Comparison of ENCODE assay signal across 1 cellular context in the genomic region with DNA sequence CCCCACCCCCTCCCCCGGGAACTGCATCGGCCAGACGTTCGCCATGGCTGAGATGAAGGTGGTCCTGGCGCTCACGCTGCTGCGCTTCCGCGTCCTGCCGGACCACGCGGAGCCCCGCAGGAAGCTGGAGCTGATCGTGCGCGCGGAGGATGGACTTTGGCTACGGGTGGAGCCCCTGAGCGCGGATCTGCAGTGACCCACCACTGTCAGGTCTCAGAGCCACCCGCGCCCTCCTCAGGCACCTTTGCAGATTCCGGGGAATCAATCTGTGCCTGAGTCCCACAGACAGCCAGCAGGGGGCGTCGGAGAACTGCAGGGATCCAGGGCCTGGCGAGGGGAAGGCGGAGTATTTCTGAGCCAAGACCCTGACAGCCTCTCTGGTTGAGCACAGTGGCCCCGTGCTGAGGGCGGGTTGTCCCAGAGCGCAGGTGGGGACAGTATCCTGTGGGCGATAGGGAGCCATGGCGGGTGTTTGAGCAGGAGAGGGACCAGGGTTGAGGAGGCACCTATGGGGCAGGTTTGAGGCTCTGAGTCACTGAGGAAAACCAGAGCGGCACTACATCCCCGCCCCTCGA.
TF ChIP-seq lines count a peak whose summit lies in the region.

No MANE protein-coding gene starts in this region.

TF ChIP-seq in K562, 482 proteins besides CTCF, POLR2A, EP300 and RAD21 (continued from another document):
- TF ChIP-seq, protein P1, sequence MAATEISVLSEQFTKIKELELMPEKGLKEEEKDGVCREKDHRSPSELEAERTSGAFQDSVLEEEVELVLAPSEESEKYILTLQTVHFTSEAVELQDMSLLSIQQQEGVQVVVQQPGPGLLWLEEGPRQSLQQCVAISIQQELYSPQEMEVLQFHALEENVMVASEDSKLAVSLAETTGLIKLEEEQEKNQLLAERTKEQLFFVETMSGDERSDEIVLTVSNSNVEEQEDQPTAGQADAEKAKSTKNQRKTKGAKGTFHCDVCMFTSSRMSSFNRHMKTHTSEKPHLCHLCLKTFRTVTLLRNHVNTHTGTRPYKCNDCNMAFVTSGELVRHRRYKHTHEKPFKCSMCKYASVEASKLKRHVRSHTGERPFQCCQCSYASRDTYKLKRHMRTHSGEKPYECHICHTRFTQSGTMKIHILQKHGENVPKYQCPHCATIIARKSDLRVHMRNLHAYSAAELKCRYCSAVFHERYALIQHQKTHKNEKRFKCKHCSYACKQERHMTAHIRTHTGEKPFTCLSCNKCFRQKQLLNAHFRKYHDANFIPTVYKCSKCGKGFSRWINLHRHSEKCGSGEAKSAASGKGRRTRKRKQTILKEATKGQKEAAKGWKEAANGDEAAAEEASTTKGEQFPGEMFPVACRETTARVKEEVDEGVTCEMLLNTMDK (IDR thresholded peaks at IDR 0.05; ENCODE audit: borderline replicate concordance, insufficient read depth, low read depth, low read length, poor library complexity, severe bottlenecking), result peak; percentile 63
- TF ChIP-seq DMBX1 (CRISPR knock-in tag; IDR thresholded peaks at IDR 0.05; ENCODE audit: borderline replicate concordance), result no peak
- TF ChIP-seq POLR2H (tag; IDR thresholded peaks at IDR 0.05; ENCODE audit: low read depth), result no peak
- TF ChIP-seq, protein P2, sequence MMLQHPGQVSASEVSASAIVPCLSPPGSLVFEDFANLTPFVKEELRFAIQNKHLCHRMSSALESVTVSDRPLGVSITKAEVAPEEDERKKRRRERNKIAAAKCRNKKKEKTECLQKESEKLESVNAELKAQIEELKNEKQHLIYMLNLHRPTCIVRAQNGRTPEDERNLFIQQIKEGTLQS (IDR thresholded peaks at IDR 0.05), result no peak
- TF ChIP-seq, protein P2 (CRISPR knock-in tag; conservative IDR thresholded peaks at IDR 0.05), result no peak
- peak; percentile 84 for TF ChIP-seq SMC3 (conservative IDR thresholded peaks at IDR 0.05; ENCODE audit: insufficient read depth, low read depth, low read length)
- TF ChIP-seq ARID2 (IDR thresholded peaks at IDR 0.05), result 0 out of 2 replicates have a peak, but pooled peaks have one; percentile 35
- TF ChIP-seq KLF13 (tag; IDR thresholded peaks at IDR 0.05; ENCODE audit: borderline replicate concordance, low read depth), result no peak
- 0 out of 2 replicates have a peak, but pooled peaks have one; percentile 51 for TF ChIP-seq CBX1 (IDR thresholded peaks at IDR 0.05; ENCODE audit: low read depth)
- 0 out of 2 replicates have a peak, but pooled peaks have one; percentile 34 for TF ChIP-seq TEAD4 (IDR thresholded peaks at IDR 0.05; ENCODE audit: low read length)
- no peak for TF ChIP-seq TEAD4 (CRISPR knock-in tag; IDR thresholded peaks at IDR 0.05; ENCODE audit: borderline replicate concordance)
- no peak for TF ChIP-seq SREBF2 (CRISPR knock-in tag; IDR thresholded peaks at IDR 0.05)
- TF ChIP-seq, protein P3, sequence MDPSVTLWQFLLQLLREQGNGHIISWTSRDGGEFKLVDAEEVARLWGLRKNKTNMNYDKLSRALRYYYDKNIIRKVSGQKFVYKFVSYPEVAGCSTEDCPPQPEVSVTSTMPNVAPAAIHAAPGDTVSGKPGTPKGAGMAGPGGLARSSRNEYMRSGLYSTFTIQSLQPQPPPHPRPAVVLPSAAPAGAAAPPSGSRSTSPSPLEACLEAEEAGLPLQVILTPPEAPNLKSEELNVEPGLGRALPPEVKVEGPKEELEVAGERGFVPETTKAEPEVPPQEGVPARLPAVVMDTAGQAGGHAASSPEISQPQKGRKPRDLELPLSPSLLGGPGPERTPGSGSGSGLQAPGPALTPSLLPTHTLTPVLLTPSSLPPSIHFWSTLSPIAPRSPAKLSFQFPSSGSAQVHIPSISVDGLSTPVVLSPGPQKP (CRISPR knock-in tag; IDR thresholded peaks at IDR 0.05), result no peak
- TF ChIP-seq PURB (CRISPR knock-in tag; IDR thresholded peaks at IDR 0.05; ENCODE audit: low read depth), result no peak
- TF ChIP-seq MEF2D (tag; conservative IDR thresholded peaks at IDR 0.05; ENCODE audit: low read depth), result no peak
- no peak for TF ChIP-seq PCBP1 (IDR thresholded peaks at IDR 0.05; ENCODE audit: low read depth, low read length, poor library complexity, severe bottlenecking)
- TF ChIP-seq STAG1 (CRISPR knock-in tag; IDR thresholded peaks at IDR 0.05; ENCODE audit: borderline replicate concordance), result peak; percentile 89
- 0 out of 2 replicates have a peak, but pooled peaks have one; percentile 25 for TF ChIP-seq HDAC2 (IDR thresholded peaks at IDR 0.05)
- TF ChIP-seq, protein P4, sequence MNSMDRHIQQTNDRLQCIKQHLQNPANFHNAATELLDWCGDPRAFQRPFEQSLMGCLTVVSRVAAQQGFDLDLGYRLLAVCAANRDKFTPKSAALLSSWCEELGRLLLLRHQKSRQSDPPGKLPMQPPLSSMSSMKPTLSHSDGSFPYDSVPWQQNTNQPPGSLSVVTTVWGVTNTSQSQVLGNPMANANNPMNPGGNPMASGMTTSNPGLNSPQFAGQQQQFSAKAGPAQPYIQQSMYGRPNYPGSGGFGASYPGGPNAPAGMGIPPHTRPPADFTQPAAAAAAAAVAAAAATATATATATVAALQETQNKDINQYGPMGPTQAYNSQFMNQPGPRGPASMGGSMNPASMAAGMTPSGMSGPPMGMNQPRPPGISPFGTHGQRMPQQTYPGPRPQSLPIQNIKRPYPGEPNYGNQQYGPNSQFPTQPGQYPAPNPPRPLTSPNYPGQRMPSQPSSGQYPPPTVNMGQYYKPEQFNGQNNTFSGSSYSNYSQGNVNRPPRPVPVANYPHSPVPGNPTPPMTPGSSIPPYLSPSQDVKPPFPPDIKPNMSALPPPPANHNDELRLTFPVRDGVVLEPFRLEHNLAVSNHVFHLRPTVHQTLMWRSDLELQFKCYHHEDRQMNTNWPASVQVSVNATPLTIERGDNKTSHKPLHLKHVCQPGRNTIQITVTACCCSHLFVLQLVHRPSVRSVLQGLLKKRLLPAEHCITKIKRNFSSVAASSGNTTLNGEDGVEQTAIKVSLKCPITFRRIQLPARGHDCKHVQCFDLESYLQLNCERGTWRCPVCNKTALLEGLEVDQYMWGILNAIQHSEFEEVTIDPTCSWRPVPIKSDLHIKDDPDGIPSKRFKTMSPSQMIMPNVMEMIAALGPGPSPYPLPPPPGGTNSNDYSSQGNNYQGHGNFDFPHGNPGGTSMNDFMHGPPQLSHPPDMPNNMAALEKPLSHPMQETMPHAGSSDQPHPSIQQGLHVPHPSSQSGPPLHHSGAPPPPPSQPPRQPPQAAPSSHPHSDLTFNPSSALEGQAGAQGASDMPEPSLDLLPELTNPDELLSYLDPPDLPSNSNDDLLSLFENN (IDR thresholded peaks at IDR 0.05; ENCODE audit: low read depth in 2 of 2, low read length in 2 of 2), result no peak
- 0 out of 2 replicates have a peak, but pooled peaks have one; percentile 47 for TF ChIP-seq BCOR (IDR thresholded peaks at IDR 0.05)
- TF ChIP-seq RB1 (IDR thresholded peaks at IDR 0.05; ENCODE audit: low read depth), result peak; percentile 43; the same call in 1 of the 2 replicates
- TF ChIP-seq CC2D1A (IDR thresholded peaks at IDR 0.05), result peak; percentile 61; the same call in 1 of the 2 replicates
- TF ChIP-seq ZNF12 (CRISPR knock-in tag; IDR thresholded peaks at IDR 0.05), result no peak
- TF ChIP-seq KLF6 (CRISPR knock-in tag; IDR thresholded peaks at IDR 0.05; ENCODE audit: borderline replicate concordance), result no peak
- TF ChIP-seq KDM1A (IDR thresholded peaks at IDR 0.05), result peak; percentile 36 to 65; a peak in 2 of 4 replicates
- TF ChIP-seq CHD4 (IDR thresholded peaks at IDR 0.05; ENCODE audit: insufficient read depth, insufficient replicate concordance, low read depth, low read length, poor library complexity, severe bottlenecking), result no peak
- no peak for TF ChIP-seq KLF10 (CRISPR knock-in tag; IDR thresholded peaks at IDR 0.05)
- no peak for TF ChIP-seq ETS2 (tag; IDR thresholded peaks at IDR 0.05; ENCODE audit: borderline replicate concordance, poor library complexity, severe bottlenecking)
- 0 out of 2 replicates have a peak, but pooled peaks have one; percentile 22 for TF ChIP-seq HCFC1 (IDR thresholded peaks at IDR 0.05; ENCODE audit: low read depth, low read length)
- TF ChIP-seq ZNF445 (CRISPR knock-in tag; IDR thresholded peaks at IDR 0.05; ENCODE audit: low read depth), result no peak
- peak; percentile 62; the same call in 1 of the 2 replicates for TF ChIP-seq XRCC5 (IDR thresholded peaks at IDR 0.05; ENCODE audit: low read depth, low read length)
- TF ChIP-seq ZNF583 (CRISPR knock-in tag; IDR thresholded peaks at IDR 0.05), result no peak
- TF ChIP-seq, protein P5, sequence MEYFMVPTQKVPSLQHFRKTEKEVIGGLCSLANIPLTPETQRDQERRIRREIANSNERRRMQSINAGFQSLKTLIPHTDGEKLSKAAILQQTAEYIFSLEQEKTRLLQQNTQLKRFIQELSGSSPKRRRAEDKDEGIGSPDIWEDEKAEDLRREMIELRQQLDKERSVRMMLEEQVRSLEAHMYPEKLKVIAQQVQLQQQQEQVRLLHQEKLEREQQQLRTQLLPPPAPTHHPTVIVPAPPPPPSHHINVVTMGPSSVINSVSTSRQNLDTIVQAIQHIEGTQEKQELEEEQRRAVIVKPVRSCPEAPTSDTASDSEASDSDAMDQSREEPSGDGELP (CRISPR knock-in tag; IDR thresholded peaks at IDR 0.05; ENCODE audit: borderline replicate concordance), result 0 out of 2 replicates have a peak, but pooled peaks have one; percentile 36
- TF ChIP-seq, protein P6, sequence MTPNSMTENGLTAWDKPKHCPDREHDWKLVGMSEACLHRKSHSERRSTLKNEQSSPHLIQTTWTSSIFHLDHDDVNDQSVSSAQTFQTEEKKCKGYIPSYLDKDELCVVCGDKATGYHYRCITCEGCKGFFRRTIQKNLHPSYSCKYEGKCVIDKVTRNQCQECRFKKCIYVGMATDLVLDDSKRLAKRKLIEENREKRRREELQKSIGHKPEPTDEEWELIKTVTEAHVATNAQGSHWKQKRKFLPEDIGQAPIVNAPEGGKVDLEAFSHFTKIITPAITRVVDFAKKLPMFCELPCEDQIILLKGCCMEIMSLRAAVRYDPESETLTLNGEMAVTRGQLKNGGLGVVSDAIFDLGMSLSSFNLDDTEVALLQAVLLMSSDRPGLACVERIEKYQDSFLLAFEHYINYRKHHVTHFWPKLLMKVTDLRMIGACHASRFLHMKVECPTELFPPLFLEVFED (CRISPR knock-in tag; conservative IDR thresholded peaks at IDR 0.05), result no peak
- TF ChIP-seq GABPB1 (CRISPR knock-in tag; IDR thresholded peaks at IDR 0.05), result peak; percentile 49; the same call in 1 of the 2 replicates
- TF ChIP-seq ZNF23 (CRISPR knock-in tag; IDR thresholded peaks at IDR 0.05), result no peak
- no peak for TF ChIP-seq TAF7 (tag; IDR thresholded peaks at IDR 0.05)
- TF ChIP-seq MAZ (CRISPR knock-in tag; conservative IDR thresholded peaks at IDR 0.05 in 1 of 2, IDR thresholded peaks at IDR 0.05 in 1 of 2), result peak in 1 of 2 experiments; percentile 19; a peak in 1 of 4 replicates
- TF ChIP-seq JUND (IDR thresholded peaks at IDR 0.05; ENCODE audit: borderline replicate concordance, low read depth, low read length), result peak; percentile 37; the same call in 1 of the 2 replicates
- TF ChIP-seq JUND (tag; IDR thresholded peaks at IDR 0.05; ENCODE audit: borderline replicate concordance, low read depth, low read length), result no peak; the same call in 2 of the 3 replicates
- no peak for TF ChIP-seq ELF1 (tag; IDR thresholded peaks at IDR 0.05)
- TF ChIP-seq RCOR1 (IDR thresholded peaks at IDR 0.05; ENCODE audit: borderline replicate concordance in 1 of 2, low read depth in 2 of 2, low read length in 2 of 2), result peak; percentile 34 to 77; a peak in 1 of 4 replicates
- TF ChIP-seq ZFP36 (IDR thresholded peaks at IDR 0.05; ENCODE audit: low read depth, low read length, partially characterized antibody), result peak; percentile 68
- peak in 1 of 2 experiments; percentile 66; a peak in 1 of 4 replicates for TF ChIP-seq TEAD1 (CRISPR knock-in tag; IDR thresholded peaks at IDR 0.05)
- TF ChIP-seq, protein P7, sequence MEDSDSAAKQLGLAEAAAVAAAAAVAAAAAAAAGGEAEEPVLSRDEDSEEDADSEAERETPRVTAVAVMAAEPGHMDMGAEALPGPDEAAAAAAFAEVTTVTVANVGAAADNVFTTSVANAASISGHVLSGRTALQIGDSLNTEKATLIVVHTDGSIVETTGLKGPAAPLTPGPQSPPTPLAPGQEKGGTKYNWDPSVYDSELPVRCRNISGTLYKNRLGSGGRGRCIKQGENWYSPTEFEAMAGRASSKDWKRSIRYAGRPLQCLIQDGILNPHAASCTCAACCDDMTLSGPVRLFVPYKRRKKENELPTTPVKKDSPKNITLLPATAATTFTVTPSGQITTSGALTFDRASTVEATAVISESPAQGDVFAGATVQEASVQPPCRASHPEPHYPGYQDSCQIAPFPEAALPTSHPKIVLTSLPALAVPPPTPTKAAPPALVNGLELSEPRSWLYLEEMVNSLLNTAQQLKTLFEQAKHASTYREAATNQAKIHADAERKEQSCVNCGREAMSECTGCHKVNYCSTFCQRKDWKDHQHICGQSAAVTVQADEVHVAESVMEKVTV (CRISPR knock-in tag; IDR thresholded peaks at IDR 0.05), result peak; percentile 61; the same call in 1 of the 2 replicates
- TF ChIP-seq ZNF695 (CRISPR knock-in tag; IDR thresholded peaks at IDR 0.05), result no peak
- TF ChIP-seq, protein P8, sequence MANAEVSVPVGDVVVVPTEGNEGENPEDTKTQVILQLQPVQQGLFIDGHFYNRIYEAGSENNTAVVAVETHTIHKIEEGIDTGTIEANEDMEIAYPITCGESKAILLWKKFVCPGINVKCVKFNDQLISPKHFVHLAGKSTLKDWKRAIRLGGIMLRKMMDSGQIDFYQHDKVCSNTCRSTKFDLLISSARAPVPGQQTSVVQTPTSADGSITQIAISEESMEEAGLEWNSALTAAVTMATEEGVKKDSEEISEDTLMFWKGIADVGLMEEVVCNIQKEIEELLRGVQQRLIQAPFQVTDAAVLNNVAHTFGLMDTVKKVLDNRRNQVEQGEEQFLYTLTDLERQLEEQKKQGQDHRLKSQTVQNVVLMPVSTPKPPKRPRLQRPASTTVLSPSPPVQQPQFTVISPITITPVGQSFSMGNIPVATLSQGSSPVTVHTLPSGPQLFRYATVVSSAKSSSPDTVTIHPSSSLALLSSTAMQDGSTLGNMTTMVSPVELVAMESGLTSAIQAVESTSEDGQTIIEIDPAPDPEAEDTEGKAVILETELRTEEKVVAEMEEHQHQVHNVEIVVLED (CRISPR knock-in tag; IDR thresholded peaks at IDR 0.05), result no peak
